Comparison of ENCODE assay signal across 15 cellular contexts in the genomic region with DNA sequence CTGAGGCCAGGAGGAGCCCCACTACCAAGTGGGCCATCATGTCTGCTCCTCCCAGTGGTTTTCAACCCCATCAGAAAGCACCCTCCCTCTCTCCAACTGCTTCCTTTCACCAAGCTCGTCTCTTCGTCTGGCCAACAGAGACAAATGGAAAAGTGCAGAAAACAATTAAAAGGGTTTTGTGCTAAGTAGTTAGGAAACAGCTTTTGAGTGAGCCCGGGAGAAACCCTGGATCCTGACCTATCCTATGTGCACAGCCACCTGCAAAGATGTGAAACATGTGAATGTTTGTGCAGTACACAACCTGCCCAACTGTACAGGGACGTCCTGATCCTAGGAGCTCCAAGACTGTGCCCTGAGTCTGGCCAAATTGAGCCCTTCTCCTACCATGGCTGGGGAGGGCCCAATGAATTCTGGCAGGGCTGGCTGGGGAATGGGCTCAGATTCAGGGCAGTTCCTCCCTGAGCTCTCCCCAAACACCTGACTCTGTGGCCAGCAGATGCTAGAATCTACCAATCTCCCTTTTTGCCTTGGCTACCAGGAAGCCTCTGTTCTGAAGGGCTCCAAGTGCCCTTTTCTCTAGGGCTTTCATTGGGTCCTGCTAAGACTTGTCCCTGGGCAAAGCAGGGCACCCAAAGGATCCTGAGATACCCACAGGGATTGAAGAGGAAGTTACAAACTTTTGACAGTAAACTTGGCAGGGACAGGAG. TPM values are rescaled to one million over a fixed set of nuclear protein-coding genes. Genes with fewer than 3 reads are reported as not detected.
DNase-seq lines count a peak whose midpoint lies in the region; ATAC-seq and TF ChIP-seq lines count a peak whose summit lies in the region.
"Had no signal": no experiment of that assay in that cellular context is flagged by ENCODE, and none has a peak within 500 bp of the region (broad histone marks: within the 10 kb centered on the region; RNA-seq: fewer than 3 reads in every experiment).

No MANE protein-coding gene starts in this region.

- no peak overlapping the region for H3K4me3 ChIP-seq in stomach smooth muscle (ENCODE audit: low read length in 2 of 2)
- H3K4me3 ChIP-seq: K562, thoracic aorta had no signal

- no peak for DNase-seq in activated T-cell treated with anti-CD3 and anti-CD28 coated beads, Interleukin-2, amount 50 U/mL, for 24 hours
- DNase-seq in activated T-cell treated with anti-CD3 and anti-CD28 coated beads, Interleukin-2, amount 50 U/mL, for 1 hour = no peak
- DNase-seq in T-helper 17 cell (no peak), epithelial cell of prostate (ENCODE audit: low read depth, low spot score) (no peak), GM20000 (ENCODE audit: low spot score) (no peak)
- DNase-seq: ACHN; activated naive CD8-positive, alpha-beta T cell treated with anti-CD3 and anti-CD28 coated beads, Interleukin-2, amount 10 ng/mL, durations not matched to agents 7 days and 5 days; NCI-H1436; NCI-H510A; T-helper 9 cell had no signal

- no peak for ATAC-seq in T-helper 17 cell
- no peak for ATAC-seq in HG02885 (IDR thresholded peaks at IDR 0.05; ENCODE audit: poor library complexity, unreplicated experiment)
- ATAC-seq in esophagus mucosa = no peak

- H3K4me3 Mint-ChIP-seq in activated T-cell treated with anti-CD3 and anti-CD28 coated beads, Interleukin-2, amount 50 U/mL, for 24 hours = no peak overlapping the region
- no peak overlapping the region for H3K4me3 Mint-ChIP-seq in T-helper 17 cell
- H3K4me3 Mint-ChIP-seq: activated naive CD8-positive, alpha-beta T cell treated with anti-CD3 and anti-CD28 coated beads, Interleukin-2, amount 10 ng/mL, durations not matched to agents 7 days and 5 days had no signal

- peaks cover 35% of the 10 kb centered on the region for H3K4me1 ChIP-seq in stomach smooth muscle (ENCODE audit: control insufficient read depth, insufficient read depth, low read length)

- peaks cover 61% of the 10 kb centered on the region for H3K36me3 Mint-ChIP-seq in activated T-cell treated with anti-CD3 and anti-CD28 coated beads, Interleukin-2, amount 50 U/mL, for 24 hours (ENCODE audit: low read depth)
- H3K36me3 Mint-ChIP-seq in T-helper 17 cell (ENCODE audit: low read depth) = peaks cover 4% of the 10 kb centered on the region

- H3K36me3 ChIP-seq in stomach smooth muscle (ENCODE audit: control insufficient read depth in 2 of 2, insufficient read depth in 2 of 2, low read length in 2 of 2) = peaks cover 22 to 28% of the 10 kb centered on the region in 2 donors

- no peaks in the 10 kb centered on the region for H3K9me3 Mint-ChIP-seq in activated T-cell treated with anti-CD3 and anti-CD28 coated beads, Interleukin-2, amount 50 U/mL, for 24 hours
- H3K9me3 Mint-ChIP-seq: activated naive CD8-positive, alpha-beta T cell treated with anti-CD3 and anti-CD28 coated beads, Interleukin-2, amount 10 ng/mL, durations not matched to agents 7 days and 5 days had no signal

- no peaks in the 10 kb centered on the region for H3K27me3 Mint-ChIP-seq in activated T-cell treated with anti-CD3 and anti-CD28 coated beads, Interleukin-2, amount 50 U/mL, for 24 hours
- no peaks in the 10 kb centered on the region for H3K27me3 Mint-ChIP-seq in T-helper 17 cell
- H3K27me3 Mint-ChIP-seq: activated naive CD8-positive, alpha-beta T cell treated with anti-CD3 and anti-CD28 coated beads, Interleukin-2, amount 10 ng/mL, durations not matched to agents 7 days and 5 days had no signal

- peak overlapping the region; percentile 98 for H3K27ac ChIP-seq in epithelial cell of prostate
- peak overlapping the region; percentile 88 for H3K27ac ChIP-seq in stomach smooth muscle (ENCODE audit: low read length)
- H3K27ac ChIP-seq: thoracic aorta had no signal

- H3K27ac Mint-ChIP-seq in activated T-cell treated with anti-CD3 and anti-CD28 coated beads, Interleukin-2, amount 50 U/mL, for 24 hours = peak overlapping the region; percentile 49
- H3K27ac Mint-ChIP-seq in T-helper 17 cell = peak overlapping the region; percentile 78
- H3K27ac Mint-ChIP-seq: activated naive CD8-positive, alpha-beta T cell treated with anti-CD3 and anti-CD28 coated beads, Interleukin-2, amount 10 ng/mL, durations not matched to agents 7 days and 5 days had no signal

- peaks cover 43% of the 10 kb centered on the region for H3K4me1 Mint-ChIP-seq in activated T-cell treated with anti-CD3 and anti-CD28 coated beads, Interleukin-2, amount 50 U/mL, for 24 hours (ENCODE audit: low read depth)
- H3K4me1 Mint-ChIP-seq in T-helper 17 cell = peaks cover 21% of the 10 kb centered on the region

- no peak overlapping the region for H3K9ac ChIP-seq in stomach smooth muscle (ENCODE audit: low read length in 2 of 2)

- TF ChIP-seq CTCF in GM20000 (IDR thresholded peaks at IDR 0.05; ENCODE audit: extremely low read depth, missing control alignments) = no peak

- no peaks in the 10 kb centered on the region for H3K27me3 ChIP-seq in stomach smooth muscle (ENCODE audit: control insufficient read depth in 1 of 2, insufficient read depth in 2 of 2, low read length in 2 of 2)

- H3K9me3 ChIP-seq in T-helper 17 cell (ENCODE audit: control insufficient read depth, low read length, poor library complexity, severe bottlenecking) (no peaks in the 10 kb centered on the region), stomach smooth muscle (ENCODE audit: control insufficient read depth in 2 of 2, low read length in 2 of 2) (no peaks in the 10 kb centered on the region)
- H3K9me3 ChIP-seq: thoracic aorta had no signal

RNA-seq across cellular contexts. Expression of a gene that starts 7.9 kb away (rescaled TPM):
- 100 to 1,000 TPM; 869 to 906 TPM for total RNA-seq in T-helper 17 cell
- total RNA-seq in esophagus mucosa = 238 TPM

RNA-seq across cellular contexts. Expression of a gene that starts 25.3 kb away (rescaled TPM):
- total RNA-seq in T-helper 17 cell (10 to 100 TPM in 1 of 2 donors, 1 to 10 TPM in 1; 9.5 to 13.1 TPM), esophagus mucosa (6.3 TPM)

RNA-seq across cellular contexts. Expression of a gene that starts 39.7 kb away (rescaled TPM):
- total RNA-seq in T-helper 17 cell = 1 to 10 TPM in 1 of 2 donors, under 1 TPM in 1; 0.85 to 1.6 TPM
- 24.2 TPM for total RNA-seq in esophagus mucosa
